ENCODE assay signal across 11 cellular contexts in the genomic region with DNA sequence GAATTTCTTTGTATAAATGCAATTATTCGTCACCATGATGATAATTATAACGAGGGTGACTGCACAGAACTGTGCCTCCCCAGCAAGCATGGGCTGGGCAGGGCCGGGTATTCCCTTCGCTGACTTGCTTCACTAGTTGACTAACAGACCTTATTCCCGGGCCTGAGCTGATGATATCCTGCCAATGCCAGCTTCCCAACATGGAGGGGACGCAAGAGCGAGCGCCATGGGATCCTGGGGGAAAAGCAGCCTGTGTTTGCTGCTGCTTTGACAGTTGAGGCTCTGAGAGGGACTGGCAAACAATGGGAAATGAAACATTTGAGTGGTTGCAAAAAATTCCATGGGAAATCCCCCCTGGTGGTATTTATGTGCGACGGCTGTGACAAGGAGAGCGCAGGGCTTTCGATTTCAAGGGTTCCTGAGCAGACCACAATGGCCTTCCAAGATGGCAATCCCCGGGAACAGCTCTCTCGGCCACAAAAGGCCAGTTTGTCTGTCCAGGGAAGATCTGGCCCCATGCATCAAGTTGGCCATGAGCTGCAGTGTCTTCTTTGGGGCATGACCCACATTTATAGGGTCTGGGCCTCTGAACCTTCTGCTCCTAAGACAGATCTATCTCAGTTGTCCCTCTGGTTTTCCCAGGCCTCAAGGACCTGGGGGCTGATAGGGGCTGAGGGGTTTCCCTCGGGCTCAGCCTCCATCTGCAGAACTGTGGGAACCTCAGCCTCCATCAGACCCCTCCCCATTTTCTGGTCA. TPM values are rescaled to one million over a fixed set of nuclear protein-coding genes. Genes with fewer than 3 reads are reported as not detected.
DNase-seq lines count a peak whose midpoint lies in the region; ATAC-seq and TF ChIP-seq lines count a peak whose summit lies in the region.
"Had no signal": no experiment of that assay in that cellular context is flagged by ENCODE, and none has a peak within 500 bp of the region (broad histone marks: within the 10 kb centered on the region; RNA-seq: fewer than 3 reads in every experiment).

No MANE protein-coding gene starts in this region.

- peak overlapping the region; percentile 87 to 96 (median 89) for H3K27ac Mint-ChIP-seq in nephron
- no peak overlapping the region for H3K27ac Mint-ChIP-seq in activated naive CD4-positive, alpha-beta T cell treated with anti-CD3 and anti-CD28 coated beads, Interleukin-2, amount 10 ng/mL, durations not matched to agents 7 days and 5 days

- H3K4me3 Mint-ChIP-seq in nephron, result no peak overlapping the region
- H3K4me3 Mint-ChIP-seq in activated naive CD4-positive, alpha-beta T cell treated with anti-CD3 and anti-CD28 coated beads, Interleukin-2, amount 10 ng/mL, durations not matched to agents 7 days and 5 days, result no peak overlapping the region

- intact Hi-C loops in left ventricle myocardium superior (cut with micrococcal nuclease) (no loop called here), Right ventricle myocardium inferior (cut with DNase I) (no loop called here)

- H3K4me1 Mint-ChIP-seq in nephron, result peaks cover 67% of the 10 kb centered on the region
- peaks cover 27% of the 10 kb centered on the region for H3K4me1 Mint-ChIP-seq in activated naive CD4-positive, alpha-beta T cell treated with anti-CD3 and anti-CD28 coated beads, Interleukin-2, amount 10 ng/mL, durations not matched to agents 7 days and 5 days

- no peaks in the 10 kb centered on the region for H3K36me3 Mint-ChIP-seq in nephron (ENCODE audit: low read depth)
- H3K36me3 Mint-ChIP-seq in activated naive CD4-positive, alpha-beta T cell treated with anti-CD3 and anti-CD28 coated beads, Interleukin-2, amount 10 ng/mL, durations not matched to agents 7 days and 5 days, result no peaks in the 10 kb centered on the region

- no peaks in the 10 kb centered on the region for H3K27me3 Mint-ChIP-seq in nephron (ENCODE audit: low read depth)
- peaks cover 48% of the 10 kb centered on the region for H3K27me3 Mint-ChIP-seq in activated naive CD4-positive, alpha-beta T cell treated with anti-CD3 and anti-CD28 coated beads, Interleukin-2, amount 10 ng/mL, durations not matched to agents 7 days and 5 days

- no peaks in the 10 kb centered on the region for H3K9me3 Mint-ChIP-seq in nephron
- peaks cover 2% of the 10 kb centered on the region for H3K9me3 Mint-ChIP-seq in activated naive CD4-positive, alpha-beta T cell treated with anti-CD3 and anti-CD28 coated beads, Interleukin-2, amount 10 ng/mL, durations not matched to agents 7 days and 5 days

- TF ChIP-seq CTCF in nephron (IDR thresholded peaks at IDR 0.05; ENCODE audit: unreplicated experiment in 3 of 3), result no peak

- ATAC-seq in GM18511 (IDR thresholded peaks at IDR 0.05; ENCODE audit: unreplicated experiment), result peak; percentile 37
- ATAC-seq in GM21528 (IDR thresholded peaks at IDR 0.05; ENCODE audit: low FRiP score, unreplicated experiment), result peak; percentile 36
- ATAC-seq in HG03575 (IDR thresholded peaks at IDR 0.05; ENCODE audit: extremely low read depth, insufficient number of reproducible peaks, low FRiP score, unreplicated experiment), result peak; percentile 8
- no peak for ATAC-seq in left ventricle myocardium superior
- ATAC-seq in Right ventricle myocardium inferior, result no peak

- DNase-seq in left ventricle myocardium superior (no peak), putamen (ENCODE audit: low spot score) (no peak), Right ventricle myocardium inferior (ENCODE audit: missing footprints) (no peak)
- no peak for DNase-seq in activated naive CD4-positive, alpha-beta T cell treated with anti-CD3 and anti-CD28 coated beads, Interleukin-2, amount 10 ng/mL, durations not matched to agents 7 days and 5 days
- DNase-seq: cerebellar nuclear complex, NCI-H345 had no signal

- CTCF ChIA-PET in activated naive CD4-positive, alpha-beta T cell treated with anti-CD3 and anti-CD28 coated beads, Interleukin-2, amount 10 ng/mL, durations not matched to agents 7 days and 5 days (lab: Charles Lee), result interaction anchor here (0.7 kb wide), 1 partner anchor 270 kb away, joined by 3 read pairs; no protein-coding TSS in a partner anchor

RNA-seq across cellular contexts. Expression of a gene that starts 21.9 kb away (rescaled TPM):
- total RNA-seq in left ventricle myocardium superior (3.2 TPM), Right ventricle myocardium inferior (3.5 TPM)
- total RNA-seq: hepatocyte had no signal

Comparison
In these comparisons a context has a peak if more than half of its experiments do, and no peak if none do; other contexts are left out.
1. ATAC-seq: peak in GM18511 (single experiment), GM21528 (single experiment) and HG03575 (single experiment); none in left ventricle myocardium superior (single experiment) and Right ventricle myocardium inferior (single experiment).